Comparison of ENCODE assay signal across 23 cellular contexts in genomic region chr3:27794211-27794610, GRCh38.
"Had no signal": no experiment of that assay in that cellular context is flagged by ENCODE, and none has a peak within 500 bp of the region (broad histone marks: within the 10 kb centered on the region; RNA-seq: fewer than 3 reads in every experiment).

No MANE protein-coding gene starts in this region.

- H3K4me3 ChIP-seq: left ventricle myocardium inferior, lung, mucosa of descending colon, ovary, right atrium auricular region, right lobe of liver, smooth muscle cell, tibial nerve, uterus had no signal

- H3K27ac ChIP-seq: left ventricle myocardium inferior, ovary, right atrium auricular region, right lobe of liver, tibial nerve, uterus had no signal

- H3K9me3 ChIP-seq: left ventricle myocardium inferior, mucosa of descending colon, ovary, right atrium auricular region, right lobe of liver, tibial nerve, uterus had no signal

- H3K36me3 Mint-ChIP-seq: naive thymus-derived CD4-positive, alpha-beta T cell; natural killer cell treated with Interleukin-12 subunit alpha and Interleukin-12 subunit beta and Interleukin-15 and Interleukin-18, amount 100 ng/mL, for 72 hours; stimulated activated memory B cell treated with anti-CD40 and anti-IgM and Interleukin-4, amounts not matched to agents 10 μg/mL and 1 μg/mL and 100 μg/mL, for 72 hours; type B pancreatic cell had no signal

- H3K4me2 ChIP-seq: smooth muscle cell had no signal

- H3K36me3 ChIP-seq: left ventricle myocardium inferior, ovary, right atrium auricular region, right lobe of liver, tibial nerve, uterus had no signal

- H3K27me3 Mint-ChIP-seq: naive thymus-derived CD4-positive, alpha-beta T cell; progenitor cell of endocrine pancreas; stimulated activated memory B cell treated with anti-CD40 and anti-IgM and Interleukin-4, amounts not matched to agents 10 μg/mL and 1 μg/mL and 100 μg/mL, for 72 hours; stimulated activated naive CD8-positive, alpha-beta T cell treated with anti-CD3 and anti-CD28 coated beads, Interleukin-15, amount 100 ng/mL, for 72 hours had no signal

- DNase-seq: islet precursor cell; left ventricle myocardium inferior; midbrain; mucosa of descending colon; naive thymus-derived CD4-positive, alpha-beta T cell; ovary; right lobe of liver; stimulated activated CD4-positive, alpha-beta T cell treated with anti-CD3 and anti-CD28 coated beads, Interleukin-1b, Interleukin-23, amount 100 ng/mL, for 48 hours; stimulated activated CD4-positive, alpha-beta T cell treated with anti-CD3 and anti-CD28 coated beads, Interleukin-2, amount 100 ng/mL, for 48 hours; stimulated activated CD4-positive, alpha-beta T cell treated with anti-CD3 and anti-CD28 coated beads, Interleukin-4, amount 100 ng/mL, for 4 hours; stimulated activated CD8-positive, alpha-beta memory T cell treated with anti-CD3 and anti-CD28 coated beads, Interleukin-4, amount 100 ng/mL, for 48 hours; stimulated activated naive CD4-positive, alpha-beta T cell treated with Interleukin-2 at 50 U/mL for 16 hours; stimulated activated naive CD8-positive, alpha-beta T cell treated with anti-CD3 and anti-CD28 coated beads, Interleukin-15, amount 100 ng/mL, for 72 hours; substantia nigra; uterus had no signal

- H3K4me3 Mint-ChIP-seq: naive thymus-derived CD4-positive, alpha-beta T cell; natural killer cell treated with Interleukin-12 subunit alpha and Interleukin-12 subunit beta and Interleukin-15 and Interleukin-18, amount 100 ng/mL, for 72 hours; stimulated activated memory B cell treated with anti-CD40 and anti-IgM and Interleukin-4, amounts not matched to agents 10 μg/mL and 1 μg/mL and 100 μg/mL, for 72 hours; stimulated activated naive CD8-positive, alpha-beta T cell treated with anti-CD3 and anti-CD28 coated beads, Interleukin-15, amount 100 ng/mL, for 72 hours; type B pancreatic cell had no signal

- H3K9me3 Mint-ChIP-seq: natural killer cell treated with Interleukin-12 subunit alpha and Interleukin-12 subunit beta and Interleukin-15 and Interleukin-18, amount 100 ng/mL, for 72 hours; stimulated activated memory B cell treated with anti-CD40 and anti-IgM and Interleukin-4, amounts not matched to agents 10 μg/mL and 1 μg/mL and 100 μg/mL, for 72 hours; type B pancreatic cell had no signal

- H3K4me1 ChIP-seq: left ventricle myocardium inferior, right atrium auricular region, right lobe of liver, tibial nerve, uterus had no signal

- H3K27ac Mint-ChIP-seq: naive thymus-derived CD4-positive, alpha-beta T cell; natural killer cell treated with Interleukin-12 subunit alpha and Interleukin-12 subunit beta and Interleukin-15 and Interleukin-18, amount 100 ng/mL, for 72 hours; progenitor cell of endocrine pancreas; stimulated activated memory B cell treated with anti-CD40 and anti-IgM and Interleukin-4, amounts not matched to agents 10 μg/mL and 1 μg/mL and 100 μg/mL, for 72 hours; type B pancreatic cell had no signal

- H3K4me1 Mint-ChIP-seq: stimulated activated memory B cell treated with anti-CD40 and anti-IgM and Interleukin-4, amounts not matched to agents 10 μg/mL and 1 μg/mL and 100 μg/mL, for 72 hours had no signal

- ATAC-seq: mucosa of descending colon; naive thymus-derived CD4-positive, alpha-beta T cell; natural killer cell treated with Interleukin-12 subunit alpha and Interleukin-12 subunit beta and Interleukin-15 and Interleukin-18, amount 100 ng/mL, for 72 hours; right lobe of liver; stimulated activated memory B cell treated with anti-CD40 and anti-IgM and Interleukin-4, amounts not matched to agents 10 μg/mL and 1 μg/mL and 100 μg/mL, for 72 hours; stimulated activated naive CD8-positive, alpha-beta T cell treated with anti-CD3 and anti-CD28 coated beads, Interleukin-15, amount 100 ng/mL, for 72 hours had no signal

- H3K27me3 ChIP-seq: ovary, right atrium auricular region, right lobe of liver, tibial nerve, uterus had no signal
